Comparison of ENCODE assay signal across 9 cellular contexts in genomic region chr5:172455511-172456061, GRCh38. TPM values are rescaled to one million over a fixed set of nuclear protein-coding genes. Genes with fewer than 3 reads are reported as not detected.
A peak's percentile ranks its signal among the peaks of the same experiment; 100 is the strongest.
DNase-seq lines count a peak whose midpoint lies in the region; ATAC-seq lines count a peak whose summit lies in the region.
"Had no signal": no experiment of that assay in that cellular context is flagged by ENCODE, and none has a peak within 500 bp of the region (broad histone marks: within the 10 kb centered on the region; RNA-seq: fewer than 3 reads in every experiment).

No MANE protein-coding gene starts in this region.

- no peaks in the 10 kb centered on the region for H3K36me3 Mint-ChIP-seq in T-cell

- H3K27ac Mint-ChIP-seq in T-cell: no peak overlapping the region

- POLR2A ChIA-PET in T-cell (lab: Charles Lee): no interaction called here

- no peaks in the 10 kb centered on the region for H3K9me3 Mint-ChIP-seq in T-cell

- intact Hi-C loops in sciatic nerve (cut with DNase I): no loop called here

- H3K27me3 Mint-ChIP-seq in T-cell: peaks cover 23 to 32% of the 10 kb centered on the region in 2 donors

- peak overlapping the region; percentile 21 to 81 (median 78) for H3K4me3 Mint-ChIP-seq in T-cell

- CTCF ChIA-PET in T-cell (lab: Charles Lee): no interaction called here

- peaks cover 13 to 22% (median 14%) of the 10 kb centered on the region in 3 donors for H3K4me1 Mint-ChIP-seq in T-cell

- DNase-seq in ELR (ENCODE audit: low read depth) (peak; percentile 42), T-cell (no peak), glomerular visceral epithelial cell (ENCODE audit: extremely low spot score) (peak; percentile 30), sciatic nerve (ENCODE audit: low spot score) (no peak), occipital lobe (lab: John Stamatoyannopoulos, UW) (no peak), NCI-H2171 treated with DMSO at 0.1 percent for 48 hours (lab: John Stamatoyannopoulos, UW) (no peak)
- DNase-seq: right lobe of liver had no signal

- ATAC-seq in T-cell (replicated peaks in 1 of 4) (no peak), sciatic nerve (peak; percentile 33), GM19397 (IDR thresholded peaks at IDR 0.05; ENCODE audit: unreplicated experiment) (no peak), GM21619 (IDR thresholded peaks at IDR 0.05; ENCODE audit: unreplicated experiment) (no peak)

RNA-seq across cellular contexts. Expression of gene SH3PXD2B, which starts 1.3 kb away (rescaled TPM):
- total RNA-seq in T-cell: under 1 TPM; 0.15 to 0.69 (median 0.38) TPM
- total RNA-seq in sciatic nerve: 39.5 TPM
- total RNA-seq in occipital lobe: 17.6 TPM

Comparison
In these comparisons a context has a peak if more than half of its experiments do, and no peak if none do; other contexts are left out.
1. DNase-seq: peak in ELR (single experiment) and glomerular visceral epithelial cell (single experiment); none in T-cell (0 of 34), sciatic nerve (single experiment), occipital lobe (single experiment) and NCI-H2171 treated with DMSO at 0.1 percent for 48 hours (single experiment).
2. RNA of gene SH3PXD2B, which starts 1.3 kb away (total RNA-seq): 39.5 TPM in sciatic nerve (single experiment) and 17.6 TPM in occipital lobe (single experiment); 0.15 to 0.69 TPM in T-cell; every median in the first group is over 10 times any median in the second.